35 cellular contexts compared by ENCODE assay signal in genomic region chr6:39733704-39734103, GRCh38. TPM values are rescaled to one million over a fixed set of nuclear protein-coding genes. Genes with fewer than 3 reads are reported as not detected.
"Had no signal": no experiment of that assay in that cellular context is flagged by ENCODE, and none has a peak within 500 bp of the region (broad histone marks: within the 10 kb centered on the region; RNA-seq: fewer than 3 reads in every experiment).

No MANE protein-coding gene starts in this region.

- FAIRE-seq: astrocyte, bronchial epithelial cell, frontal cortex, TTC549 had no signal

- H3K36me3 ChIP-seq: brain microvascular endothelial cell had no signal

- DNase-seq: activated B cell treated with CpG ODN at 0.5 μM for 24 hours; activated CD4-positive, alpha-beta memory T cell treated with anti-CD3 and anti-CD28 coated beads for 36 hours; activated CD4-positive, alpha-beta T cell treated with anti-CD3 and anti-CD28 coated beads for 48 hours; activated CD8-positive, alpha-beta memory T cell treated with anti-CD3 and anti-CD28 coated beads, Interleukin-2, amount 10 ng/mL, durations not matched to agents 7 days and 5 days; activated CD8-positive, alpha-beta memory T cell treated with anti-CD3 and anti-CD28 coated beads, Interleukin-2, amount 50 U/mL, for 4 hours; activated CD8-positive, alpha-beta T cell treated with anti-CD3 and anti-CD28 coated beads, Interleukin-2, amount 10 ng/mL, durations not matched to agents 7 days and 5 days; activated effector memory CD4-positive, alpha-beta T cell treated with Interleukin-2 at 50 U/mL for 16 hours; activated gamma-delta T cell treated with Interleukin-2 at 50 U/mL for 16 hours; activated naive CD4-positive, alpha-beta T cell treated with anti-CD3 and anti-CD28 coated beads, Interleukin-2, amount 50 U/mL, for 16 hours; activated naive CD4-positive, alpha-beta T cell treated with Interleukin-2 at 50 U/mL for 16 hours; activated T-cell treated with anti-CD3 and anti-CD28 coated beads, Interleukin-2, amount 50 U/mL, for 1 hour; activated T-cell treated with anti-CD3 and anti-CD28 coated beads, Interleukin-2, amount 50 U/mL, for 72 hours; amniotic stem cell; anterior cingulate cortex; brain microvascular endothelial cell; dorsolateral prefrontal cortex; effector memory CD4-positive, alpha-beta T cell; endodermal cell; foreskin fibroblast; head of caudate nucleus; T-helper 2 cell had no signal

- H3K4me1 Mint-ChIP-seq: activated B cell treated with CpG ODN at 0.5 μM for 24 hours; activated CD8-positive, alpha-beta memory T cell treated with anti-CD3 and anti-CD28 coated beads, Interleukin-2, amount 10 ng/mL, durations not matched to agents 7 days and 5 days; central memory CD8-positive, alpha-beta T cell had no signal

- H3K27ac ChIP-seq: brain microvascular endothelial cell, coronary artery, dorsolateral prefrontal cortex, VCaP had no signal

- H3K4me3 ChIP-seq: coronary artery, dorsolateral prefrontal cortex had no signal

- H3K4me3 Mint-ChIP-seq: activated B cell treated with CpG ODN at 0.5 μM for 24 hours; activated CD4-positive, alpha-beta memory T cell treated with anti-CD3 and anti-CD28 coated beads for 36 hours; activated CD8-positive, alpha-beta memory T cell treated with anti-CD3 and anti-CD28 coated beads, Interleukin-2, amount 10 ng/mL, durations not matched to agents 7 days and 5 days; activated CD8-positive, alpha-beta T cell treated with anti-CD3 and anti-CD28 coated beads, Interleukin-2, amount 10 ng/mL, durations not matched to agents 7 days and 5 days; activated naive CD8-positive, alpha-beta T cell; activated T-cell treated with anti-CD3 and anti-CD28 coated beads, Interleukin-2, amount 50 U/mL, for 72 hours; central memory CD8-positive, alpha-beta T cell; dendritic cell treated with granulocyte-macrophage colony-stimulating factor and Interleukin-4, amounts not matched to agents 40 ng/mL and 50 ng/mL, for 4 days; endodermal cell had no signal

- H3K27ac Mint-ChIP-seq: activated B cell treated with CpG ODN at 0.5 μM for 24 hours; activated CD4-positive, alpha-beta memory T cell treated with anti-CD3 and anti-CD28 coated beads for 36 hours; activated CD8-positive, alpha-beta memory T cell treated with anti-CD3 and anti-CD28 coated beads, Interleukin-2, amount 10 ng/mL, durations not matched to agents 7 days and 5 days; activated CD8-positive, alpha-beta T cell treated with anti-CD3 and anti-CD28 coated beads, Interleukin-2, amount 10 ng/mL, durations not matched to agents 7 days and 5 days; activated naive CD8-positive, alpha-beta T cell; activated T-cell treated with anti-CD3 and anti-CD28 coated beads, Interleukin-2, amount 50 U/mL, for 72 hours; dendritic cell treated with granulocyte-macrophage colony-stimulating factor and Interleukin-4, amounts not matched to agents 40 ng/mL and 50 ng/mL, for 4 days; endodermal cell had no signal

- ATAC-seq: activated CD4-positive, CD25-positive, alpha-beta regulatory T cell treated with anti-CD3 and anti-CD28 coated beads, Interleukin-2, amount 50 U/mL, for 24 hours; activated CD8-positive, alpha-beta memory T cell treated with anti-CD3 and anti-CD28 coated beads, Interleukin-2, amount 10 ng/mL, durations not matched to agents 7 days and 5 days; activated CD8-positive, alpha-beta T cell treated with anti-CD3 and anti-CD28 coated beads, Interleukin-2, amount 10 ng/mL, durations not matched to agents 7 days and 5 days; activated T-cell treated with anti-CD3 and anti-CD28 coated beads, Interleukin-2, amount 50 U/mL, for 72 hours; esophagus mucosa had no signal

- H3K27me3 ChIP-seq: brain microvascular endothelial cell had no signal

- H3K36me3 Mint-ChIP-seq: activated CD4-positive, alpha-beta memory T cell treated with anti-CD3 and anti-CD28 coated beads for 36 hours; activated CD8-positive, alpha-beta memory T cell treated with anti-CD3 and anti-CD28 coated beads, Interleukin-2, amount 10 ng/mL, durations not matched to agents 7 days and 5 days; activated naive CD8-positive, alpha-beta T cell had no signal

- H3K9me3 Mint-ChIP-seq: activated B cell treated with CpG ODN at 0.5 μM for 24 hours had no signal

RNA-seq across cellular contexts. Expression of gene KIF6, which starts 8.5 kb away (rescaled TPM):
- total RNA-seq: activated B cell treated with CpG ODN at 0.5 μM for 24 hours; activated CD8-positive, alpha-beta memory T cell treated with anti-CD3 and anti-CD28 coated beads, Interleukin-2, amount 10 ng/mL, durations not matched to agents 7 days and 5 days; activated CD8-positive, alpha-beta T cell treated with anti-CD3 and anti-CD28 coated beads, Interleukin-2, amount 10 ng/mL, durations not matched to agents 7 days and 5 days; bronchial epithelial cell; cardiac septum had no signal

RNA-seq across cellular contexts. Expression of gene DAAM2, which starts 58.5 kb away (rescaled TPM):
- total RNA-seq: activated B cell treated with CpG ODN at 0.5 μM for 24 hours; activated CD4-positive, alpha-beta memory T cell treated with anti-CD3 and anti-CD28 coated beads for 36 hours; activated CD8-positive, alpha-beta memory T cell treated with anti-CD3 and anti-CD28 coated beads for 36 hours; activated CD8-positive, alpha-beta memory T cell treated with anti-CD3 and anti-CD28 coated beads, Interleukin-2, amount 10 ng/mL, durations not matched to agents 7 days and 5 days; activated CD8-positive, alpha-beta T cell treated with anti-CD3 and anti-CD28 coated beads, Interleukin-2, amount 10 ng/mL, durations not matched to agents 7 days and 5 days; activated T-cell treated with anti-CD3 and anti-CD28 coated beads, Interleukin-2, amount 50 U/mL, for 72 hours; T-helper 1 cell treated with Interleukin-12 subunit alpha and Interleukin-12 subunit beta and Interleukin-4 antibody, amounts not matched to agents 30 ng/mL and 1 ng/mL, for 36 hours had no signal
